Comparison of ENCODE assay signal across 8 cellular contexts in genomic region chr19:40612831-40613668, GRCh38. TPM values are rescaled to one million over a fixed set of nuclear protein-coding genes. Genes with fewer than 3 reads are reported as not detected.
A peak's percentile ranks its signal among the peaks of the same experiment; 100 is the strongest.
DNase-seq lines count a peak whose midpoint lies in the region; ATAC-seq, FAIRE-seq and TF ChIP-seq lines count a peak whose summit lies in the region.

No MANE protein-coding gene starts in this region.

- ATAC-seq in Right ventricle myocardium inferior = no peak

- peak overlapping the region; percentile 87 for H3K4me3 ChIP-seq in mesodermal cell (ENCODE audit: extremely low read depth, insufficient read depth, low read length, poor library complexity, severe bottlenecking)

- no peak for TF ChIP-seq POLR2A in H54 (IDR thresholded peaks at IDR 0.05; ENCODE audit: low read depth, low read length)

- no peak for TF ChIP-seq CTCF in chondrocyte (IDR thresholded peaks at IDR 0.05)

- H3K27ac ChIP-seq in mesodermal cell (ENCODE audit: low read depth, low read length, severe bottlenecking) = peak overlapping the region; percentile 73

- H3K9me3 Mint-ChIP-seq in chondrocyte (ENCODE audit: low read depth) = no peaks in the 10 kb centered on the region

- peaks cover 4% of the 10 kb centered on the region for H3K4me1 ChIP-seq in mesodermal cell (ENCODE audit: control insufficient read depth, insufficient read depth, low read length, poor library complexity, severe bottlenecking)

- H3K36me3 Mint-ChIP-seq in chondrocyte (ENCODE audit: low read depth) = peaks cover 2% of the 10 kb centered on the region

- H3K4me1 Mint-ChIP-seq in chondrocyte (ENCODE audit: low read depth) = peaks cover 30% of the 10 kb centered on the region

- intact Hi-C loops in Right ventricle myocardium inferior (cut with DNase I) = no loop called here
- intact Hi-C loops in cardiac septum (cut with DNase I) = no loop called here

- WGBS in mesodermal cell (ENCODE audit: insufficient coverage in 2 of 2), 2 experiments = 21 to 34% methylated on average over 39 to 49 of the region's 49 CpGs

- FAIRE-seq in H54 (lab: Jason Lieb, UNC) = no peak

- H3K4me3 Mint-ChIP-seq in chondrocyte (ENCODE audit: unreplicated experiment) = peak overlapping the region; percentile 92

- H3K27ac Mint-ChIP-seq in chondrocyte (ENCODE audit: unreplicated experiment) = peak overlapping the region; percentile 98

- H3K9me3 ChIP-seq in mesodermal cell (ENCODE audit: control insufficient read depth, low read length) = no peaks in the 10 kb centered on the region

- peaks cover 17% of the 10 kb centered on the region for H3K36me3 ChIP-seq in mesodermal cell (ENCODE audit: control insufficient read depth, insufficient read depth, low read length)

- H3K27me3 Mint-ChIP-seq in chondrocyte (ENCODE audit: low read depth) = no peaks in the 10 kb centered on the region

- DNase-seq in Right ventricle myocardium inferior (ENCODE audit: missing footprints) (peak; percentile 81), cardiac septum (ENCODE audit: low spot score) (no peak), UCSD-AML1 (lab: John Stamatoyannopoulos, UW; ENCODE audit: unreplicated experiment) (peak; percentile 86), chondrocyte (ENCODE audit: low spot score) (peak; percentile 94), H54 (ENCODE audit: insufficient read length, low spot score) (no peak), COR-L47 (lab: John Stamatoyannopoulos, UW) (no peak)
- peak; percentile 65 to 66 for DNase-seq in stimulated activated CD8-positive, alpha-beta memory T cell treated with anti-CD3 and anti-CD28 coated beads, Interleukin-7, amount 100 ng/mL, for 4 hours (ENCODE audit: low read depth in 2 of 2)

RNA-seq across cellular contexts. Expression of gene LTBP4, which starts 11.9 kb away (rescaled TPM):
- total RNA-seq in Right ventricle myocardium inferior = 324 TPM
- 216 TPM for total RNA-seq in cardiac septum
- total RNA-seq in chondrocyte = 161 to 311 TPM (median 163 TPM) in 3 replicates
- polyA plus RNA-seq in mesodermal cell (2013, experiment 1 of 2) = 141 TPM
- polyA plus RNA-seq in mesodermal cell (2013, experiment 2 of 2) = 112 TPM

RNA-seq across cellular contexts. Expression of gene SHKBP1, which starts 36.4 kb away (rescaled TPM):
- total RNA-seq in Right ventricle myocardium inferior = 20.6 TPM
- 28.6 TPM for total RNA-seq in cardiac septum
- 40.9 to 47.8 TPM (median 46.8 TPM) in 3 replicates for total RNA-seq in chondrocyte
- polyA plus RNA-seq in mesodermal cell (2013, experiment 1 of 2) = 92.0 TPM
- polyA plus RNA-seq in mesodermal cell (2013, experiment 2 of 2) = 81.3 TPM

Comparison
In these comparisons a context has a peak if more than half of its experiments do, and no peak if none do; other contexts are left out.
1. DNase-seq: peak in Right ventricle myocardium inferior (single experiment), UCSD-AML1 (single experiment), chondrocyte (single experiment) and stimulated activated CD8-positive, alpha-beta memory T cell treated with anti-CD3 and anti-CD28 coated beads, Interleukin-7, amount 100 ng/mL, for 4 hours (2 of 2); none in cardiac septum (single experiment), H54 (single experiment) and COR-L47 (single experiment).